ENCODE assay signal across 8 cellular contexts in genomic region chr22:39349967-39350802, GRCh38. TPM values are rescaled to one million over a fixed set of nuclear protein-coding genes. Genes with fewer than 3 reads are reported as not detected.
DNase-seq lines count a peak whose midpoint lies in the region; ATAC-seq lines count a peak whose summit lies in the region.

Gene SYNGR1, plus strand, starts transcription at chr22:39349991. Its CDS starts 20 bp downstream, at chr22:39350011.

- H3K4me1 ChIP-seq in ES-I3 (ENCODE audit: insufficient read depth, low read length): peaks cover 25% of the 10 kb centered on the region
- peaks cover 9% of the 10 kb centered on the region for H3K4me1 ChIP-seq in NT2/D1 (ENCODE audit: insufficient read depth, insufficient read length)
- H3K4me1 ChIP-seq in mononuclear cell (ENCODE audit: insufficient read depth, low read length): peaks cover 37% of the 10 kb centered on the region

- H3K27me3 ChIP-seq in NT2/D1 (ENCODE audit: insufficient read depth, insufficient read length): no peaks in the 10 kb centered on the region
- no peaks in the 10 kb centered on the region for H3K27me3 ChIP-seq in mononuclear cell (ENCODE audit: insufficient read depth, low read length)

- no peak for ATAC-seq in HG03025 (IDR thresholded peaks at IDR 0.05; ENCODE audit: low FRiP score, unreplicated experiment)
- ATAC-seq in HG03280 (IDR thresholded peaks at IDR 0.05; ENCODE audit: unreplicated experiment): no peak

- H3K4me3 ChIP-seq in NT2/D1 (ENCODE audit: insufficient read length, low read depth) (peak within 1 kb of the TSS; percentile 71), mononuclear cell (ENCODE audit: low read length) (peak within 1 kb of the TSS; percentile 50)

- DNase-seq in NT2/D1 (ENCODE audit: low read depth, low spot score) (no peak), ecto neural progenitor cell (ENCODE audit: low spot score) (peak; percentile 73), ureter (ENCODE audit: low spot score) (no peak), NOMO-1 treated with dmso at 0.1 percent for 144 hours (lab: John Stamatoyannopoulos, UW; ENCODE audit: unreplicated experiment) (no peak)

- H3K9ac ChIP-seq in ES-I3 (ENCODE audit: low read depth, low read length) (peak within 1 kb of the TSS; percentile 96), NT2/D1 (ENCODE audit: insufficient read length, low read depth) (peak within 1 kb of the TSS; percentile 90)

- H3K9me3 ChIP-seq in ES-I3 (ENCODE audit: control insufficient read depth, insufficient read depth, low read length) (no peaks in the 10 kb centered on the region), NT2/D1 (ENCODE audit: insufficient read depth, low read length) (no peaks in the 10 kb centered on the region), mononuclear cell (ENCODE audit: low read depth, low read length) (no peaks in the 10 kb centered on the region)

- no peaks in the 10 kb centered on the region for H3K36me3 ChIP-seq in ES-I3 (ENCODE audit: insufficient read depth, low read length)
- H3K36me3 ChIP-seq in NT2/D1 (ENCODE audit: insufficient read depth, insufficient read length, low read length): no peaks in the 10 kb centered on the region

RNA-seq across cellular contexts. Expression of gene SYNGR1, which starts in this region (rescaled TPM):
- total RNA-seq in mononuclear cell: 6.5 TPM
- 32.6 TPM for total RNA-seq in ureter
